Comparison of ENCODE assay signal across 12 cellular contexts in genomic region chr3:128280466-128281455, GRCh38.
A peak's percentile ranks its signal among the peaks of the same experiment; 100 is the strongest.
DNase-seq lines count a peak whose midpoint lies in the region; ATAC-seq and TF ChIP-seq lines count a peak whose summit lies in the region.
"Had no signal": no experiment of that assay in that cellular context is flagged by ENCODE, and none has a peak within 500 bp of the region (broad histone marks: within the 10 kb centered on the region; RNA-seq: fewer than 3 reads in every experiment).

No MANE protein-coding gene starts in this region.

- H3K79me2 ChIP-seq in mammary epithelial cell (ENCODE audit: insufficient read depth, low read length): no peaks in the 10 kb centered on the region

- TF ChIP-seq POLR2A in body of pancreas (IDR thresholded peaks at IDR 0.05): no peak

- no peak for TF ChIP-seq CTCF in VCaP (conservative IDR thresholded peaks at IDR 0.05)
- no peak for TF ChIP-seq CTCF in body of pancreas (IDR thresholded peaks at IDR 0.05)
- no peak for TF ChIP-seq CTCF in mammary epithelial cell (conservative IDR thresholded peaks at IDR 0.05 in 1 of 2, IDR thresholded peaks at IDR 0.05 in 1 of 2; ENCODE audit: extremely low read depth in 1 of 2, insufficient read depth in 1 of 2, low read depth in 1 of 2, low read length in 2 of 2)

- WGBS in body of pancreas, 2 donors: 67 to 74% methylated on average over 10 of the region's 10 CpGs
- WGBS in mammary epithelial cell (ENCODE audit: low coverage, missing lambda C conversion rate): 77% methylated on average over 8 of the region's 10 CpGs

- H3K36me3 ChIP-seq in CD4-positive, CD25-positive, alpha-beta regulatory T cell (ENCODE audit: control insufficient read depth, insufficient read depth, low read length): peaks cover 5% of the 10 kb centered on the region
- H3K36me3 ChIP-seq in body of pancreas (replicated peaks in 1 of 2; ENCODE audit: insufficient read depth in 1 of 2, low read depth in 2 of 2): no peaks in the 10 kb centered on the region
- H3K36me3 ChIP-seq in mammary epithelial cell (ENCODE audit: insufficient read depth, low read length): no peaks in the 10 kb centered on the region

- no peak for DNase-seq in CD4-positive, CD25-positive, alpha-beta regulatory T cell
- peak; percentile 13 to 98 (median 85) for DNase-seq in NCI-H1417 (lab: John Stamatoyannopoulos, UW)
- DNase-seq in left kidney (ENCODE audit: low read depth, low spot score): peak; percentile 53
- DNase-seq in body of pancreas: no peak
- no peak for DNase-seq in mammary epithelial cell
- DNase-seq in LoVo (ENCODE audit: low spot score): no peak
- DNase-seq: anterior cingulate cortex, heart right ventricle, T-helper 9 cell, tibial artery had no signal

- CTCF ChIA-PET in mammary epithelial cell (lab: Charles Lee; ENCODE audit: low non-redundant PET): no interaction called here

- no peak overlapping the region for H2AFZ ChIP-seq in mammary epithelial cell (ENCODE audit: low read depth, low read length)

- no peaks in the 10 kb centered on the region for H4K20me1 ChIP-seq in mammary epithelial cell (ENCODE audit: insufficient read depth, low read length)

- no peaks in the 10 kb centered on the region for H3K4me1 ChIP-seq in CD4-positive, CD25-positive, alpha-beta regulatory T cell (ENCODE audit: control insufficient read depth, insufficient read depth, low read length, poor library complexity, severe bottlenecking)
- H3K4me1 ChIP-seq in body of pancreas (peaks cover 14% of the 10 kb centered on the region), mammary epithelial cell (ENCODE audit: insufficient read depth, low read length) (peaks cover under 1% of the 10 kb centered on the region)

- dilution Hi-C loops in mammary epithelial cell (cut with HindIII; ENCODE audit: low sequenced_read_pairs): no loop called here

- H3K4me2 ChIP-seq in mammary epithelial cell (ENCODE audit: insufficient read depth, low read depth, low read length): no peak overlapping the region

- peak overlapping the region in 2 of 3 donors; percentile 60 to 92 for H3K27ac Mint-ChIP-seq in CD4-positive, CD25-positive, alpha-beta regulatory T cell

- no peak for ATAC-seq in CD4-positive, CD25-positive, alpha-beta regulatory T cell (ENCODE audit: low read depth in 2 of 2)
- ATAC-seq in body of pancreas: no peak
- no peak for ATAC-seq in HG03460 (IDR thresholded peaks at IDR 0.05; ENCODE audit: unreplicated experiment)

- no peak overlapping the region for H3K9ac ChIP-seq in mammary epithelial cell (ENCODE audit: insufficient read depth, low read length)

- intact Hi-C loops in body of pancreas (cut with DNase I): no loop called here
- intact Hi-C loops in mammary epithelial cell (cut with micrococcal nuclease): no loop called here

- H3K9me3 Mint-ChIP-seq in CD4-positive, CD25-positive, alpha-beta regulatory T cell: peaks cover 0 to 2% (median 0%) of the 10 kb centered on the region in 7 donors

- H3K4me3 Mint-ChIP-seq in CD4-positive, CD25-positive, alpha-beta regulatory T cell: no peak overlapping the region

- H3K4me3 ChIP-seq in CD4-positive, CD25-positive, alpha-beta regulatory T cell (ENCODE audit: low read depth, low read length): no peak overlapping the region
- no peak overlapping the region for H3K4me3 ChIP-seq in body of pancreas
- H3K4me3 ChIP-seq in mammary epithelial cell (replicated peaks in 1 of 3; ENCODE audit: insufficient read depth in 1 of 3, low read depth in 2 of 3, low read length in 3 of 3): no peak overlapping the region
- H3K4me3 ChIP-seq: heart right ventricle, tibial artery had no signal

- no TSS peak for BruUV-seq in mammary epithelial cell (replicated peaks; lab: Mats Ljungman, UMichigan)

- in situ Hi-C loops in mammary epithelial cell (cut with MboI; ENCODE audit: low sequenced_read_pairs in 2 of 2): no loop called here

- H3K4me1 Mint-ChIP-seq in CD4-positive, CD25-positive, alpha-beta regulatory T cell: peaks cover 0 to 16% (median 6%) of the 10 kb centered on the region in 4 donors

- H3K27me3 ChIP-seq in CD4-positive, CD25-positive, alpha-beta regulatory T cell (ENCODE audit: control insufficient read depth, insufficient read depth, low read length): no peaks in the 10 kb centered on the region
- no peaks in the 10 kb centered on the region for H3K27me3 ChIP-seq in body of pancreas
- no peaks in the 10 kb centered on the region for H3K27me3 ChIP-seq in mammary epithelial cell (ENCODE audit: insufficient read depth, low read length)
- H3K27me3 ChIP-seq: heart right ventricle, tibial artery had no signal

- H3K27me3 Mint-ChIP-seq in CD4-positive, CD25-positive, alpha-beta regulatory T cell: no peaks in the 10 kb centered on the region

- no peak overlapping the region for H3K27ac ChIP-seq in CD4-positive, CD25-positive, alpha-beta regulatory T cell (ENCODE audit: insufficient read depth, low read length, poor library complexity, severe bottlenecking)
- H3K27ac ChIP-seq in VCaP: peak overlapping the region; percentile 68
- H3K27ac ChIP-seq in body of pancreas: no peak overlapping the region
- H3K27ac ChIP-seq in mammary epithelial cell (ENCODE audit: insufficient read depth, low read depth, low read length): no peak overlapping the region
- H3K27ac ChIP-seq: tibial artery had no signal

- peaks cover 11% of the 10 kb centered on the region for H3K36me3 Mint-ChIP-seq in CD4-positive, CD25-positive, alpha-beta regulatory T cell

- no peaks in the 10 kb centered on the region for H3K9me3 ChIP-seq in CD4-positive, CD25-positive, alpha-beta regulatory T cell (ENCODE audit: control insufficient read depth in 2 of 2, low read length in 2 of 2)
- H3K9me3 ChIP-seq in body of pancreas (no peaks in the 10 kb centered on the region), mammary epithelial cell (replicated peaks; ENCODE audit: insufficient read depth, low read length) (no peaks in the 10 kb centered on the region)
- H3K9me3 ChIP-seq: heart right ventricle, tibial artery had no signal

Comparison
In these comparisons a context has a peak if more than half of its experiments do, and no peak if none do; other contexts are left out.
1. DNase-seq: peak in NCI-H1417 (3 of 3) and left kidney (single experiment); none in CD4-positive, CD25-positive, alpha-beta regulatory T cell (0 of 3), body of pancreas (0 of 4), mammary epithelial cell (single experiment) and LoVo (single experiment).